In genomic region chr17:40331743-40332641, GRCh38 we compare ENCODE assay signal across 9 cellular contexts. TPM values are rescaled to one million over a fixed set of nuclear protein-coding genes. Genes with fewer than 3 reads are reported as not detected.
DNase-seq lines count a peak whose midpoint lies in the region; ATAC-seq and TF ChIP-seq lines count a peak whose summit lies in the region.
"Had no signal": no experiment of that assay in that cellular context is flagged by ENCODE, and none has a peak within 500 bp of the region (broad histone marks: within the 10 kb centered on the region; RNA-seq: fewer than 3 reads in every experiment).

No MANE protein-coding gene starts in this region.

- peak overlapping the region; percentile 80 to 84 (median 83) for H3K27ac Mint-ChIP-seq in IgD-negative memory B cell
- H3K27ac Mint-ChIP-seq in activated naive CD8-positive, alpha-beta T cell treated with anti-CD3 and anti-CD28 coated beads, Interleukin-2, amount 50 U/mL, for 24 hours, result peak overlapping the region; percentile 39
- peak overlapping the region; percentile 98 for H3K27ac Mint-ChIP-seq in stimulated activated memory B cell treated with anti-CD40 and anti-IgM and Interleukin-4, amounts not matched to agents 10 μg/mL and 1 μg/mL and 100 μg/mL, for 72 hours

- H3K9me3 Mint-ChIP-seq in IgD-negative memory B cell, result no peaks in the 10 kb centered on the region
- H3K9me3 Mint-ChIP-seq in activated naive CD8-positive, alpha-beta T cell treated with anti-CD3 and anti-CD28 coated beads, Interleukin-2, amount 50 U/mL, for 24 hours, result no peaks in the 10 kb centered on the region
- no peaks in the 10 kb centered on the region for H3K9me3 Mint-ChIP-seq in stimulated activated memory B cell treated with anti-CD40 and anti-IgM and Interleukin-4, amounts not matched to agents 10 μg/mL and 1 μg/mL and 100 μg/mL, for 72 hours

- H3K27me3 ChIP-seq in hepatocyte (no peaks in the 10 kb centered on the region), brain microvascular endothelial cell (replicated peaks) (no peaks in the 10 kb centered on the region)

- DNase-seq in activated naive CD8-positive, alpha-beta T cell treated with anti-CD3 and anti-CD28 coated beads, Interleukin-2, amount 50 U/mL, for 24 hours, result no peak
- peak; percentile 63 for DNase-seq in hepatocyte (ENCODE audit: low spot score)
- no peak for DNase-seq in SW 1271 (lab: John Stamatoyannopoulos, UW)
- DNase-seq in stimulated activated CD8-positive, alpha-beta memory T cell treated with anti-CD3 and anti-CD28 coated beads, Interleukin-4, amount 100 ng/mL, for 48 hours, result no peak
- no peak for DNase-seq in brain microvascular endothelial cell

- peaks cover 18% of the 10 kb centered on the region for H4K20me1 ChIP-seq in hepatocyte (ENCODE audit: insufficient read depth, poor library complexity, severe bottlenecking)

- H2AFZ ChIP-seq in hepatocyte, result no peak overlapping the region

- peaks cover 97% of the 10 kb centered on the region for H3K79me2 ChIP-seq in hepatocyte

- H3K4me1 ChIP-seq in hepatocyte (ENCODE audit: insufficient read depth), result peaks cover 69% of the 10 kb centered on the region

- no peaks in the 10 kb centered on the region for H3K27me3 Mint-ChIP-seq in IgD-negative memory B cell
- no peaks in the 10 kb centered on the region for H3K27me3 Mint-ChIP-seq in activated naive CD8-positive, alpha-beta T cell treated with anti-CD3 and anti-CD28 coated beads, Interleukin-2, amount 50 U/mL, for 24 hours
- H3K27me3 Mint-ChIP-seq in stimulated activated memory B cell treated with anti-CD40 and anti-IgM and Interleukin-4, amounts not matched to agents 10 μg/mL and 1 μg/mL and 100 μg/mL, for 72 hours, result no peaks in the 10 kb centered on the region

- H3K27ac ChIP-seq in hepatocyte (peak overlapping the region; percentile 71), brain microvascular endothelial cell (no peak overlapping the region)

- in situ Hi-C loops in brain microvascular endothelial cell (cut with HindIII; ENCODE audit: low pct_ligation_motif_present, low sequenced_read_pairs), result no loop called here

- H3K4me3 ChIP-seq in hepatocyte (no peak overlapping the region), brain microvascular endothelial cell (ENCODE audit: low read depth, low read length) (no peak overlapping the region)

- peak overlapping the region; percentile 48 for H3K4me2 ChIP-seq in hepatocyte

- no peak for ATAC-seq in activated naive CD8-positive, alpha-beta T cell treated with anti-CD3 and anti-CD28 coated beads, Interleukin-2, amount 50 U/mL, for 24 hours
- no peak for ATAC-seq in stimulated activated memory B cell treated with anti-CD40 and anti-IgM and Interleukin-4, amounts not matched to agents 10 μg/mL and 1 μg/mL and 100 μg/mL, for 72 hours
- ATAC-seq in HG03571 (IDR thresholded peaks at IDR 0.05; ENCODE audit: unreplicated experiment), result no peak

- H3K4me3 Mint-ChIP-seq in IgD-negative memory B cell, result peak overlapping the region in 2 of 4 donors; percentile 49 to 74
- no peak overlapping the region for H3K4me3 Mint-ChIP-seq in activated naive CD8-positive, alpha-beta T cell treated with anti-CD3 and anti-CD28 coated beads, Interleukin-2, amount 50 U/mL, for 24 hours
- no peak overlapping the region for H3K4me3 Mint-ChIP-seq in stimulated activated memory B cell treated with anti-CD40 and anti-IgM and Interleukin-4, amounts not matched to agents 10 μg/mL and 1 μg/mL and 100 μg/mL, for 72 hours

- H3K36me3 ChIP-seq in hepatocyte (replicated peaks; ENCODE audit: insufficient read depth, low read depth) (no peaks in the 10 kb centered on the region), brain microvascular endothelial cell (replicated peaks) (peaks cover 3% of the 10 kb centered on the region)

- H3K9me3 ChIP-seq in hepatocyte (ENCODE audit: low read depth), result no peaks in the 10 kb centered on the region

- H3K36me3 Mint-ChIP-seq in IgD-negative memory B cell, result peaks cover 3% of the 10 kb centered on the region
- peaks cover 24% of the 10 kb centered on the region for H3K36me3 Mint-ChIP-seq in activated naive CD8-positive, alpha-beta T cell treated with anti-CD3 and anti-CD28 coated beads, Interleukin-2, amount 50 U/mL, for 24 hours (ENCODE audit: low read depth)
- H3K36me3 Mint-ChIP-seq in stimulated activated memory B cell treated with anti-CD40 and anti-IgM and Interleukin-4, amounts not matched to agents 10 μg/mL and 1 μg/mL and 100 μg/mL, for 72 hours, result peaks cover 36% of the 10 kb centered on the region

- 64% methylated on average over 22 of the region's 22 CpGs for WGBS in hepatocyte (ENCODE audit: low lambda C conversion rate, missing lambda C conversion rate)

- TF ChIP-seq CTCF in hepatocyte (IDR thresholded peaks at IDR 0.05; ENCODE audit: poor library complexity) (no peak), brain microvascular endothelial cell (IDR thresholded peaks at IDR 0.05; ENCODE audit: low read depth, low read length, missing control alignments) (no peak)

- no peaks in the 10 kb centered on the region for H3K9me2 ChIP-seq in hepatocyte (replicated peaks; ENCODE audit: insufficient read depth)

- H3K4me1 Mint-ChIP-seq in IgD-negative memory B cell, result peaks cover 35 to 56% (median 51%) of the 10 kb centered on the region in 3 donors
- peaks cover 78% of the 10 kb centered on the region for H3K4me1 Mint-ChIP-seq in activated naive CD8-positive, alpha-beta T cell treated with anti-CD3 and anti-CD28 coated beads, Interleukin-2, amount 50 U/mL, for 24 hours
- peaks cover 79% of the 10 kb centered on the region for H3K4me1 Mint-ChIP-seq in stimulated activated memory B cell treated with anti-CD40 and anti-IgM and Interleukin-4, amounts not matched to agents 10 μg/mL and 1 μg/mL and 100 μg/mL, for 72 hours

RNA-seq across cellular contexts. Expression of gene RARA, which starts 23.0 kb away (rescaled TPM):
- polyA plus RNA-seq in IgD-negative memory B cell (13.7 TPM), hepatocyte (33.1 and 34.4 TPM in 2 replicates)
- total RNA-seq in hepatocyte, result 19.2 and 30.0 TPM in 2 replicates

RNA-seq across cellular contexts. Expression of gene GJD3, which starts 32.5 kb away (rescaled TPM):
- not detected for polyA plus RNA-seq in IgD-negative memory B cell
- total RNA-seq in hepatocyte, result 0.47 TPM in 1 of 2 replicates, not detected in the other
- polyA plus RNA-seq in hepatocyte, result 3.3 and 3.8 TPM in 2 replicates
- total RNA-seq: NCI-H460 had no signal

RNA-seq across cellular contexts. Expression of gene CDC6, which starts 44.3 kb away (rescaled TPM):
- polyA plus RNA-seq in IgD-negative memory B cell (0.93 TPM), hepatocyte (5.1 and 7.5 TPM in 2 replicates)
- total RNA-seq in hepatocyte, result 5.8 and 8.6 TPM in 2 replicates

Comparison
In these comparisons a context has a peak if more than half of its experiments do, and no peak if none do; other contexts are left out.
1. H3K27ac Mint-ChIP-seq: peak in every context shown above with its lines; median percentile 98 in stimulated activated memory B cell treated with anti-CD40 and anti-IgM and Interleukin-4, amounts not matched to agents 10 μg/mL and 1 μg/mL and 100 μg/mL, for 72 hours; 83 in IgD-negative memory B cell; 39 in activated naive CD8-positive, alpha-beta T cell treated with anti-CD3 and anti-CD28 coated beads, Interleukin-2, amount 50 U/mL, for 24 hours.